In genomic region chr14:56579345-56580316, GRCh38 we compare ENCODE assay signal across 1 cellular context.
TF ChIP-seq lines count a peak whose summit lies in the region.

TSS of gene TMEM260 (plus strand) at chr14:56579798. CDS start at chr14:56579915, 117 bp downstream.

TF ChIP-seq in HEK293, 187 proteins besides CTCF, POLR2A, EP300 and RAD21 (continued from another document and continues in another):
- TF ChIP-seq ZNF639 (tag by site-specific recombination; IDR thresholded peaks at IDR 0.05) (no peak), ZNF174 (tag by site-specific recombination; IDR thresholded peaks at IDR 0.05) (no peak), ZNF148 (tag by site-specific recombination; IDR thresholded peaks at IDR 0.05; ENCODE audit: borderline replicate concordance) (no peak), ZNF211 (tag by site-specific recombination; IDR thresholded peaks at IDR 0.05; ENCODE audit: low read depth) (no peak), ZNF362 (tag by site-specific recombination; IDR thresholded peaks at IDR 0.05) (peak; percentile 52; the same call in 1 of the 2 replicates), ZNF785 (tag by site-specific recombination; IDR thresholded peaks at IDR 0.05) (no peak), ZBTB6 (tag by site-specific recombination; IDR thresholded peaks at IDR 0.05) (no peak), PRDM10 (tag by site-specific recombination; IDR thresholded peaks at IDR 0.05) (peak; percentile 99), ZNF571 (tag by site-specific recombination; IDR thresholded peaks at IDR 0.05) (no peak), ZNF18 (tag by site-specific recombination; IDR thresholded peaks at IDR 0.05) (no peak), YY2 (tag by site-specific recombination; IDR thresholded peaks at IDR 0.05) (peak; percentile 66; the same call in 1 of the 2 replicates), ZNF596 (tag by site-specific recombination; IDR thresholded peaks at IDR 0.05) (no peak), ZNF214 (tag by site-specific recombination; IDR thresholded peaks at IDR 0.05; ENCODE audit: borderline replicate concordance) (no peak), ZNF621 (tag by site-specific recombination; IDR thresholded peaks at IDR 0.05) (no peak), ZNF704 (tag by site-specific recombination; IDR thresholded peaks at IDR 0.05) (no peak), TRIM28 (IDR thresholded peaks at IDR 0.05; ENCODE audit: borderline replicate concordance, low read length) (no peak), ZNF2 (tag by site-specific recombination; IDR thresholded peaks at IDR 0.05) (no peak), ZNF335 (tag by site-specific recombination; conservative IDR thresholded peaks at IDR 0.05) (no peak; the same call in 1 of the 2 replicates), ZNF391 (tag by site-specific recombination; IDR thresholded peaks at IDR 0.05; ENCODE audit: borderline replicate concordance, low read depth) (no peak), ZNF626 (tag by site-specific recombination; IDR thresholded peaks at IDR 0.05) (no peak), ZNF19 (tag by site-specific recombination; IDR thresholded peaks at IDR 0.05; ENCODE audit: low read depth) (no peak), TSHZ1 (tag by site-specific recombination; IDR thresholded peaks at IDR 0.05; ENCODE audit: borderline replicate concordance) (no peak), SALL2 (tag by site-specific recombination; IDR thresholded peaks at IDR 0.05; ENCODE audit: borderline replicate concordance) (no peak), ZNF175 (tag by site-specific recombination; IDR thresholded peaks at IDR 0.05) (no peak), ZNF292 (tag by site-specific recombination; IDR thresholded peaks at IDR 0.05; ENCODE audit: borderline replicate concordance, low read depth) (no peak), ZNF660 (tag by site-specific recombination; IDR thresholded peaks at IDR 0.05) (no peak), ZSCAN23 (tag by site-specific recombination; IDR thresholded peaks at IDR 0.05) (no peak), OSR2 (tag by site-specific recombination; IDR thresholded peaks at IDR 0.05) (no peak), ELK4 (IDR thresholded peaks at IDR 0.05; ENCODE audit: borderline replicate concordance, low read depth, low read length) (no peak), ZNF248 (tag by site-specific recombination; IDR thresholded peaks at IDR 0.05) (no peak), KLF1 (tag by site-specific recombination; IDR thresholded peaks at IDR 0.05) (no peak), REST (tag by site-specific recombination; IDR thresholded peaks at IDR 0.05) (no peak; the same call in 1 of the 2 replicates), ZNF202 (tag by site-specific recombination; IDR thresholded peaks at IDR 0.05; ENCODE audit: borderline replicate concordance) (no peak), ZNF133 (tag by site-specific recombination; IDR thresholded peaks at IDR 0.05) (no peak), SP2 (tag by site-specific recombination; IDR thresholded peaks at IDR 0.05) (0 out of 2 replicates have a peak, but pooled peaks have one; percentile 15), ZNF132 (tag by site-specific recombination; IDR thresholded peaks at IDR 0.05; ENCODE audit: borderline replicate concordance) (no peak), ZFHX2 (tag by site-specific recombination; conservative IDR thresholded peaks at IDR 0.05) (no peak), MEIS1 (CRISPR knock-in tag; IDR thresholded peaks at IDR 0.05; ENCODE audit: borderline replicate concordance) (no peak), GLI4 (tag by site-specific recombination; IDR thresholded peaks at IDR 0.05) (no peak)
